22 cellular contexts compared by ENCODE assay signal in the genomic region with DNA sequence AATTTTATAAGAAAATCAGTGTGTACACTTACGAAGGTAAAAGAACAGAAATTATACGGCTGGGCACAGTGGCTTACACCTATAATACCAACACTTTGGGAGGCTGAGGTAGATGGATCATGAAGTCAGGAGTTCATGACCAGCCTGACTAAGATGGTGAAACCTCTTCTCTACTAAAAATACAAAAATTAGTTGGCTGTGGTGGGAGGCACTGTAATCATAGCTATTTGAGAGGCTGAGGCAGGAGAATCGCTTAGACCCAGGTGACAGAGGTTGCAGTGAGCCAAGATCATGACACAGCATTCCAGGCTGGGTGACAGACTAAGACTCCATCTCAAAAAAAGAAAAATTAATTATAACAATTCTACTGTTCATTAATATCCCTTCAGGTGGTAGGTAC.
DNase-seq lines count a peak whose midpoint lies in the region; ATAC-seq and TF ChIP-seq lines count a peak whose summit lies in the region.
"Had no signal": no experiment of that assay in that cellular context is flagged by ENCODE, and none has a peak within 500 bp of the region (broad histone marks: within the 10 kb centered on the region; RNA-seq: fewer than 3 reads in every experiment).

No MANE protein-coding gene starts in this region.

- H3K36me3 Mint-ChIP-seq in activated CD4-positive, alpha-beta T cell treated with anti-CD3 and anti-CD28 coated beads, Interleukin-2, amount 10 ng/mL, durations not matched to agents 24 days and 14 days (ENCODE audit: low read depth) = peaks cover 45% of the 10 kb centered on the region
- H3K36me3 Mint-ChIP-seq in GM23338 (ENCODE audit: low read depth) = peaks cover 86% of the 10 kb centered on the region
- H3K36me3 Mint-ChIP-seq in endodermal cell (ENCODE audit: low read depth) = peaks cover 59% of the 10 kb centered on the region
- peaks cover 9% of the 10 kb centered on the region for H3K36me3 Mint-ChIP-seq in stimulated activated effector memory CD8-positive, alpha-beta T cell treated with anti-CD3 and anti-CD28 coated beads, Interleukin-12 subunit alpha, Interleukin-12 subunit beta, amount 100 ng/mL, for 72 hours

- H3K4me2 ChIP-seq in GM23338 = no peak overlapping the region
- H3K4me2 ChIP-seq: A549 had no signal

- no peaks in the 10 kb centered on the region for H3K9me2 ChIP-seq in GM23338 (ENCODE audit: insufficient read depth)

- H3K27ac Mint-ChIP-seq in activated CD4-positive, alpha-beta T cell treated with anti-CD3 and anti-CD28 coated beads, Interleukin-2, amount 10 ng/mL, durations not matched to agents 24 days and 14 days = no peak overlapping the region
- H3K27ac Mint-ChIP-seq in GM23338 (peak overlapping the region; percentile 74), endodermal cell (no peak overlapping the region)
- no peak overlapping the region for H3K27ac Mint-ChIP-seq in stimulated activated effector memory CD8-positive, alpha-beta T cell treated with anti-CD3 and anti-CD28 coated beads, Interleukin-12 subunit alpha, Interleukin-12 subunit beta, amount 100 ng/mL, for 72 hours
- H3K27ac Mint-ChIP-seq: HFFc6 had no signal

- no peaks in the 10 kb centered on the region for H3K4me1 Mint-ChIP-seq in activated CD4-positive, alpha-beta T cell treated with anti-CD3 and anti-CD28 coated beads, Interleukin-2, amount 10 ng/mL, durations not matched to agents 24 days and 14 days
- H3K4me1 Mint-ChIP-seq in GM23338 (peaks cover 12% of the 10 kb centered on the region), endodermal cell (peaks cover 22% of the 10 kb centered on the region)
- no peaks in the 10 kb centered on the region for H3K4me1 Mint-ChIP-seq in stimulated activated effector memory CD8-positive, alpha-beta T cell treated with anti-CD3 and anti-CD28 coated beads, Interleukin-12 subunit alpha, Interleukin-12 subunit beta, amount 100 ng/mL, for 72 hours

- TF ChIP-seq CTCF in GM23338 (conservative IDR thresholded peaks at IDR 0.05; ENCODE audit: low read depth in 2 of 2) = no peak
- no peak for TF ChIP-seq CTCF in endodermal cell (conservative IDR thresholded peaks at IDR 0.05)

- H3K27me3 Mint-ChIP-seq in activated CD4-positive, alpha-beta T cell treated with anti-CD3 and anti-CD28 coated beads, Interleukin-2, amount 10 ng/mL, durations not matched to agents 24 days and 14 days = no peaks in the 10 kb centered on the region
- H3K27me3 Mint-ChIP-seq in GM23338 (ENCODE audit: insufficient read depth, low read depth, poor library complexity) (no peaks in the 10 kb centered on the region), endodermal cell (ENCODE audit: insufficient read depth) (no peaks in the 10 kb centered on the region)
- H3K27me3 Mint-ChIP-seq: CD4-positive, alpha-beta memory T cell had no signal

- H3K9me3 ChIP-seq in endodermal cell (ENCODE audit: control insufficient read depth, low read length) = peaks cover 55% of the 10 kb centered on the region
- H3K9me3 ChIP-seq: A549, BE2C, HAP-1 had no signal

- H3K27me3 ChIP-seq in GM23338 (ENCODE audit: insufficient read depth) = no peaks in the 10 kb centered on the region
- no peaks in the 10 kb centered on the region for H3K27me3 ChIP-seq in endodermal cell (ENCODE audit: control insufficient read depth, insufficient read depth, low read length, poor library complexity, severe bottlenecking)
- H3K27me3 ChIP-seq: BE2C had no signal

- peaks cover 39% of the 10 kb centered on the region for H3K36me3 ChIP-seq in GM23338 (ENCODE audit: insufficient read depth)
- peaks cover 80% of the 10 kb centered on the region for H3K36me3 ChIP-seq in endodermal cell (ENCODE audit: control insufficient read depth, insufficient read depth, low read length)
- H3K36me3 ChIP-seq: BE2C, HAP-1 had no signal

- H3K9ac ChIP-seq in endodermal cell (ENCODE audit: extremely low read depth, low read length, poor library complexity, severe bottlenecking) = no peak overlapping the region

- H3K9me3 Mint-ChIP-seq in activated CD4-positive, alpha-beta T cell treated with anti-CD3 and anti-CD28 coated beads, Interleukin-2, amount 10 ng/mL, durations not matched to agents 24 days and 14 days = peaks cover 8% of the 10 kb centered on the region
- H3K9me3 Mint-ChIP-seq in GM23338 (no peaks in the 10 kb centered on the region), endodermal cell (peaks cover 10% of the 10 kb centered on the region)
- H3K9me3 Mint-ChIP-seq in stimulated activated effector memory CD8-positive, alpha-beta T cell treated with anti-CD3 and anti-CD28 coated beads, Interleukin-12 subunit alpha, Interleukin-12 subunit beta, amount 100 ng/mL, for 72 hours = no peaks in the 10 kb centered on the region

- no peak overlapping the region for H3K4me3 Mint-ChIP-seq in activated CD4-positive, alpha-beta T cell treated with anti-CD3 and anti-CD28 coated beads, Interleukin-2, amount 10 ng/mL, durations not matched to agents 24 days and 14 days
- H3K4me3 Mint-ChIP-seq in GM23338 = no peak overlapping the region
- no peak overlapping the region for H3K4me3 Mint-ChIP-seq in endodermal cell
- no peak overlapping the region for H3K4me3 Mint-ChIP-seq in stimulated activated effector memory CD8-positive, alpha-beta T cell treated with anti-CD3 and anti-CD28 coated beads, Interleukin-12 subunit alpha, Interleukin-12 subunit beta, amount 100 ng/mL, for 72 hours
- H3K4me3 Mint-ChIP-seq: CD4-positive, alpha-beta memory T cell; HFFc6 had no signal

- intact Hi-C loops in activated CD4-positive, alpha-beta T cell treated with anti-CD3 and anti-CD28 coated beads, Interleukin-2, amount 10 ng/mL, durations not matched to agents 24 days and 14 days (cut with micrococcal nuclease) = no loop called here

- no peaks in the 10 kb centered on the region for H3F3A ChIP-seq in GM23338 (replicated peaks; ENCODE audit: low read depth)

- no peak overlapping the region for H2AFZ ChIP-seq in GM23338

- H3K4me1 ChIP-seq in GM23338 (ENCODE audit: insufficient read depth) = peaks cover 9% of the 10 kb centered on the region; the same call in 1 of the 2 replicates
- no peaks in the 10 kb centered on the region for H3K4me1 ChIP-seq in endodermal cell (ENCODE audit: control insufficient read depth, insufficient read depth, low read length)
- H3K4me1 ChIP-seq: A549, BE2C, HAP-1 had no signal

- DNase-seq in activated CD4-positive, alpha-beta T cell treated with anti-CD3 and anti-CD28 coated beads, Interleukin-2, amount 10 ng/mL, durations not matched to agents 24 days and 14 days = peak; percentile 4
- no peak for DNase-seq in activated CD4-positive, alpha-beta T cell treated with anti-CD3 and anti-CD28 coated beads, Interleukin-2, amount 50 U/mL, for 48 hours
- DNase-seq in GM23338 (ENCODE audit: low spot score) = no peak
- DNase-seq in endodermal cell = no peak
- DNase-seq in stimulated activated effector memory CD8-positive, alpha-beta T cell treated with anti-CD3 and anti-CD28 coated beads, Interleukin-12 subunit alpha, Interleukin-12 subunit beta, amount 100 ng/mL, for 72 hours (ENCODE audit: low spot score in 2 of 2) = no peak
- DNase-seq in dermis blood vessel endothelial cell = no peak
- DNase-seq in globus pallidus (ENCODE audit: low spot score) = no peak
- no peak for DNase-seq in DMS79 (lab: John Stamatoyannopoulos, UW)
- DNase-seq: 8988T; ACHN; AML-193; BE2C; C1 segment of cervical spinal cord; Calu3; CD4-positive, alpha-beta memory T cell; COR-L47; DMS153; GF-D8; GOT3; HFFc6 had no signal

- peak overlapping the region; percentile 70 for H3K27ac ChIP-seq in GM23338 (ENCODE audit: low read depth)
- H3K27ac ChIP-seq in endodermal cell (ENCODE audit: low read depth, low read length) = no peak overlapping the region
- H3K27ac ChIP-seq: A549 had no signal

- WGBS in endodermal cell (ENCODE audit: insufficient coverage in 1 of 2, insufficient read length in 1 of 2), 2 experiments = 100% methylated on average over 2 of the region's 3 CpGs; no CpG with 5 or more reads in 1 of the 2 experiments

- no peak overlapping the region for H3K4me3 ChIP-seq in GM23338
- H3K4me3 ChIP-seq in endodermal cell (ENCODE audit: low read length) = peak overlapping the region; percentile 53
- H3K4me3 ChIP-seq: A549, HAP-1 had no signal

- ATAC-seq in GM23338 = no peak
- ATAC-seq in stimulated activated effector memory CD8-positive, alpha-beta T cell treated with anti-CD3 and anti-CD28 coated beads, Interleukin-12 subunit alpha, Interleukin-12 subunit beta, amount 100 ng/mL, for 72 hours = peak; percentile 51
- ATAC-seq: A549 had no signal

- peaks cover 100% of the 10 kb centered on the region for H3K79me2 ChIP-seq in GM23338 (replicated peaks; ENCODE audit: insufficient read depth)

- H4K20me1 ChIP-seq in GM23338 (replicated peaks; ENCODE audit: insufficient read depth) = peaks cover 81% of the 10 kb centered on the region

TF ChIP-seq in GM23338, 12 proteins besides CTCF, POLR2A, EP300 and RAD21 (continues in another document):
- TF ChIP-seq EZH2phosphoT487 (IDR thresholded peaks at IDR 0.05; ENCODE audit: unreplicated experiment) (no peak), ZNF331 (CRISPR knock-in tag; IDR thresholded peaks at IDR 0.05; ENCODE audit: low read depth) (no peak), JUNB (IDR thresholded peaks at IDR 0.05; ENCODE audit: unreplicated experiment) (no peak), CREB1 (CRISPR knock-in tag; IDR thresholded peaks at IDR 0.05; ENCODE audit: low read depth) (no peak), STAT1 (IDR thresholded peaks at IDR 0.05; ENCODE audit: unreplicated experiment) (no peak), NANOG (IDR thresholded peaks at IDR 0.05; ENCODE audit: borderline replicate concordance) (no peak)
